Comparison of ENCODE assay signal across 8 cellular contexts in genomic region chr19:2900296-2901252, GRCh38. TPM values are rescaled to one million over a fixed set of nuclear protein-coding genes. Genes with fewer than 3 reads are reported as not detected.
DNase-seq lines count a peak whose midpoint lies in the region; ATAC-seq and TF ChIP-seq lines count a peak whose summit lies in the region.

Gene ZNF57 (plus strand): TSS chr19:2900928. CDS start chr19:2901046, 118 bp downstream.

- no peak for TF ChIP-seq CTCF in Calu3 (IDR thresholded peaks at IDR 0.05; ENCODE audit: unreplicated experiment)

- DNase-seq in Calu3, result peak; percentile 97
- peak; percentile 98 for DNase-seq in OCI-M1 (lab: John Stamatoyannopoulos, UW)
- peak; percentile 95 for DNase-seq in activated T-cell treated with anti-CD3 and anti-CD28 coated beads, Interleukin-2, amount 50 U/mL, for 1 hour
- peak; percentile 95 for DNase-seq in epithelial cell of prostate (ENCODE audit: low read depth, low spot score)
- peak; percentile 98 for DNase-seq in stimulated activated CD8-positive, alpha-beta memory T cell treated with anti-CD3 and anti-CD28 coated beads, Interleukin-2, amount 100 ng/mL, for 48 hours (ENCODE audit: low read depth in 2 of 2)

- peaks cover 12% of the 10 kb centered on the region for H3K4me1 Mint-ChIP-seq in Calu3 (ENCODE audit: low read depth, unreplicated experiment)

- H3K27ac ChIP-seq in HUES6 (ENCODE audit: low read depth, low read length) (peak within 1 kb of the TSS; percentile 70; the same call in 1 of the 2 replicates), epithelial cell of prostate (peak within 1 kb of the TSS; percentile 44)

- no TSS peak for BruUV-seq in Calu3 (replicated peaks; lab: Mats Ljungman, UMichigan)

- H3K4me1 ChIP-seq in HUES6 (ENCODE audit: control insufficient read depth, insufficient read depth, low read length) (no peaks in the 10 kb centered on the region), mononuclear cell (ENCODE audit: insufficient read depth, low read length) (peaks cover 11% of the 10 kb centered on the region)

- intact Hi-C loops in Calu3 (cut with micrococcal nuclease; ENCODE audit: unreplicated experiment), result no loop called here

- H3K27ac Mint-ChIP-seq in Calu3 (ENCODE audit: unreplicated experiment), result peak within 1 kb of the TSS; percentile 82

- H3K9me3 Mint-ChIP-seq in Calu3 (ENCODE audit: low read depth, unreplicated experiment), result no peaks in the 10 kb centered on the region

- peak within 1 kb of the TSS; percentile 81 for H3K4me3 Mint-ChIP-seq in Calu3 (ENCODE audit: low read depth, unreplicated experiment)

- H3K27me3 ChIP-seq in HUES6 (ENCODE audit: control insufficient read depth, insufficient read depth, low read length) (no peaks in the 10 kb centered on the region), mononuclear cell (ENCODE audit: insufficient read depth, low read length) (no peaks in the 10 kb centered on the region)

- H3K36me3 Mint-ChIP-seq in Calu3 (ENCODE audit: insufficient read depth, unreplicated experiment), result peaks cover 21% of the 10 kb centered on the region

- H3K4me3 ChIP-seq in HUES6 (ENCODE audit: low read depth, low read length) (peak within 1 kb of the TSS; percentile 99), mononuclear cell (ENCODE audit: low read length) (peak within 1 kb of the TSS; percentile 49)

- peak; percentile 92 for ATAC-seq in GM21423 (IDR thresholded peaks at IDR 0.05; ENCODE audit: unreplicated experiment)

- CTCF ChIA-PET in Calu3 (lab: Charles Lee), result interaction anchor here (0.6 to 1.0 kb wide), 4 partner anchors 13 to 478 kb away, joined by 3 to 6 read pairs (median 4); partner anchors contain the start of gene ZNF555

- H3K9me3 ChIP-seq in HUES6 (ENCODE audit: control insufficient read depth, insufficient read depth, low read depth, low read length) (peaks cover 22% of the 10 kb centered on the region), mononuclear cell (ENCODE audit: low read depth, low read length) (peaks cover 6% of the 10 kb centered on the region)

- no peaks in the 10 kb centered on the region for H3K27me3 Mint-ChIP-seq in Calu3 (ENCODE audit: unreplicated experiment)

- H3K9ac ChIP-seq in HUES6 (ENCODE audit: low read length), result peak within 1 kb of the TSS; percentile 88

- H3K36me3 ChIP-seq in HUES6 (ENCODE audit: control insufficient read depth, insufficient read depth, low read length), result no peaks in the 10 kb centered on the region

RNA-seq across cellular contexts. Expression of gene ZNF57, which starts in this region (rescaled TPM):
- total RNA-seq in Calu3 (2022) (4.1 and 6.0 TPM in 2 replicates), mononuclear cell (1.0 TPM)

Comparison
In these comparisons a context has a peak if more than half of its experiments do, and no peak if none do; other contexts are left out.
1. Peak in every context shown above with its lines: DNase-seq, ATAC-seq, H3K4me3 ChIP-seq and H3K27ac ChIP-seq.